ENCODE assay signal across 8 cellular contexts in the genomic region with DNA sequence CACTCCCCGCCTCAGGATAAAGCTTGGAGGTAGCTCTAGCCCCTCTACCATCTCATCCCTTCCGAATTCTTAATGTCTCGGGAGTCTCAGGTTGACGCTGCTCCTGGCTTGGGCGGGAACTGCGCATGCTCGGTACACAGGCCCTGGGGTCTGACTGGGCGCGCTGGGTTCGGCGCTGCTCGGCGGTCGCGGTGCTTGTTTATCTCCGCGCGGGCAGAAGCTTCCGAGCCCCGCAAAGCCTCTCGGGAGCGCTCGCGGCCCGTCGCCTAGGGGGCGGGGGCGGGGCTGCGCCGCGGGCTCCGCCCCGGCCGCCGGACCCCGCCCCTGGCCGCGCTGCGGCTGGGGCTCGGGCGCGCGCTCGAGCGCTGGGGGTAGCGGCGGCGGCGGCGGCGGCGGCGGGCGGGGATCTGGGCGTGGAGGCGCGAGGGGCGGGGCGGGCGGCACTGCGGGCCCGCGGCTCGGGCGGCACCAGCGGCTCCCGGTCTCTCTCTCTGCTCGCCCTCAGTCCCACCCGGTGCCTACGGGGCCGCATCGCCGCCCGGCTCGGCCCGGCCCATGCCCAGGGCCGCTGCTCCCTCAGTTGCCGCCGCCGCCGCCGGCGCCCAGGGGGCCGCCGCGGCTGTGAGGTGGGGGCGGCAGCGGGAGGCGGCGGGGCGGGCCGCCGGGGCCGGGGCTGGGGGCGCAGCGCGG. TPM values are rescaled to one million over a fixed set of nuclear protein-coding genes. Genes with fewer than 3 reads are reported as not detected.
A peak's percentile ranks its signal among the peaks of the same experiment; 100 is the strongest.
DNase-seq lines count a peak whose midpoint lies in the region; ATAC-seq and TF ChIP-seq lines count a peak whose summit lies in the region.

TSS of gene RAP2A (plus strand) at position 443 of the 690 bp plus-strand sequence. CDS start 302 bp downstream, outside the sequence.

- H3K4me1 Mint-ChIP-seq in GM23338 (peaks cover 23% of the 10 kb centered on the region), natural killer cell (peaks cover 36% of the 10 kb centered on the region in 2 donors)
- peaks cover 18% of the 10 kb centered on the region for H3K4me1 Mint-ChIP-seq in activated T-helper 17 cell treated with anti-CD3 and anti-CD28 coated beads, Interleukin-2, amount 50 U/mL, for 72 hours

- ATAC-seq in GM23338, result peak; percentile 73
- ATAC-seq in activated T-helper 17 cell treated with anti-CD3 and anti-CD28 coated beads, Interleukin-2, amount 50 U/mL, for 72 hours (replicated peaks), result peak; percentile 64
- peak; percentile 53 to 76 (median 63) for ATAC-seq in natural killer cell

- POLR2A ChIA-PET in RWPE1 (lab: Yijun Ruan, JAX; ENCODE audit: low non-redundant PET), result interaction anchor here (0.6 to 0.9 kb wide), 4 partner anchors 56 to 212 kb away, joined by 3 to 5 read pairs (median 3); partner anchors contain the start of gene MBNL2

- CTCF ChIA-PET in RWPE1 (lab: Yijun Ruan, JAX), result no interaction called here

- TF ChIP-seq CTCF in GM23338 (conservative IDR thresholded peaks at IDR 0.05; ENCODE audit: low read depth in 2 of 2) (0 out of 4 replicates have a peak, but pooled peaks of 1 of the 2 experiments have one; percentile 4), RWPE1 (conservative IDR thresholded peaks at IDR 0.05; ENCODE audit: low read depth) (no peak), fibroblast of mammary gland (conservative IDR thresholded peaks at IDR 0.05; ENCODE audit: control insufficient read depth, insufficient read depth, low read depth, low read length) (no peak), natural killer cell (IDR thresholded peaks at IDR 0.05) (no peak)

- no peaks in the 10 kb centered on the region for H3K27me3 ChIP-seq in GM23338 (ENCODE audit: insufficient read depth)

- DNase-seq in DMS79 treated with DMSO at 0.1 percent for 48 hours (lab: John Stamatoyannopoulos, UW) (peak; percentile 93), GM23338 (ENCODE audit: low spot score) (peak; percentile 89), LHCN-M2 (ENCODE audit: low read depth) (peak; percentile 86), RWPE1 (ENCODE audit: low spot score) (peak; percentile 78), fibroblast of mammary gland (ENCODE audit: low read depth) (peak; percentile 86), natural killer cell (peak; percentile 84)
- peak; percentile 84 to 96 (median 86) for DNase-seq in stimulated activated naive CD4-positive, alpha-beta T cell (lab: John Stamatoyannopoulos, UW)

- intact Hi-C loops in natural killer cell (cut with micrococcal nuclease), result loop anchor here (1.0 to 5.0 kb wide), 3 partner anchors 67 to 1757 kb away; partner anchors contain the start of gene DNAJC3

- no peaks in the 10 kb centered on the region for H3K9me2 ChIP-seq in GM23338 (ENCODE audit: insufficient read depth)

- H3K27ac Mint-ChIP-seq in GM23338 (peak within 1 kb of the TSS; percentile 99), natural killer cell (peak within 1 kb of the TSS; percentile 91 to 98)
- peak within 1 kb of the TSS; percentile 100 for H3K27ac Mint-ChIP-seq in activated T-helper 17 cell treated with anti-CD3 and anti-CD28 coated beads, Interleukin-2, amount 50 U/mL, for 72 hours

- peaks cover 43% of the 10 kb centered on the region for H3K79me2 ChIP-seq in GM23338 (replicated peaks; ENCODE audit: insufficient read depth)

- H3K4me3 ChIP-seq in GM23338, result peak within 1 kb of the TSS; percentile 90
- H3K4me3 ChIP-seq in fibroblast of mammary gland (ENCODE audit: control insufficient read depth, low read depth, low read length), result peak within 1 kb of the TSS; percentile 89

- H3K4me3 Mint-ChIP-seq in GM23338, result peak within 1 kb of the TSS; percentile 97
- H3K4me3 Mint-ChIP-seq in activated T-helper 17 cell treated with anti-CD3 and anti-CD28 coated beads, Interleukin-2, amount 50 U/mL, for 72 hours, result peak within 1 kb of the TSS; percentile 93
- peak within 1 kb of the TSS; percentile 99 for H3K4me3 Mint-ChIP-seq in natural killer cell

- H2AFZ ChIP-seq in GM23338, result peak within 1 kb of the TSS; percentile 93

- H4K20me1 ChIP-seq in GM23338 (replicated peaks; ENCODE audit: insufficient read depth), result no peaks in the 10 kb centered on the region; the same call in 1 of the 2 replicates

- peak within 1 kb of the TSS; percentile 93 for H3K4me2 ChIP-seq in GM23338

- peaks cover 12% of the 10 kb centered on the region for H3K27me3 Mint-ChIP-seq in GM23338 (ENCODE audit: insufficient read depth, low read depth, poor library complexity)
- H3K27me3 Mint-ChIP-seq in activated T-helper 17 cell treated with anti-CD3 and anti-CD28 coated beads, Interleukin-2, amount 50 U/mL, for 72 hours, result peaks cover 8% of the 10 kb centered on the region
- peaks cover 0 to 8% of the 10 kb centered on the region in 2 donors for H3K27me3 Mint-ChIP-seq in natural killer cell (ENCODE audit: low read depth in 2 of 2)

- peaks cover 3% of the 10 kb centered on the region; the same call in 1 of the 2 replicates for H3K36me3 ChIP-seq in GM23338 (ENCODE audit: insufficient read depth)

- peaks cover 2% of the 10 kb centered on the region; the same call in 1 of the 3 replicates for H3K36me3 Mint-ChIP-seq in GM23338 (ENCODE audit: low read depth)
- H3K36me3 Mint-ChIP-seq in activated T-helper 17 cell treated with anti-CD3 and anti-CD28 coated beads, Interleukin-2, amount 50 U/mL, for 72 hours (ENCODE audit: low read depth), result peaks cover 11% of the 10 kb centered on the region
- no peaks in the 10 kb centered on the region for H3K36me3 Mint-ChIP-seq in natural killer cell

- H3K9me3 Mint-ChIP-seq in GM23338 (0 out of 3 replicates have a peak, but pooled peaks cover 6% of the 10 kb centered on the region), natural killer cell (no peaks in the 10 kb centered on the region)
- no peaks in the 10 kb centered on the region for H3K9me3 Mint-ChIP-seq in activated T-helper 17 cell treated with anti-CD3 and anti-CD28 coated beads, Interleukin-2, amount 50 U/mL, for 72 hours

- H3F3A ChIP-seq in GM23338 (replicated peaks; ENCODE audit: low read depth), result no peaks in the 10 kb centered on the region

- peaks cover 16% of the 10 kb centered on the region for H3K4me1 ChIP-seq in GM23338 (ENCODE audit: insufficient read depth)

- peak within 1 kb of the TSS; percentile 99 for H3K27ac ChIP-seq in GM23338 (ENCODE audit: low read depth)
- H3K27ac ChIP-seq in RWPE1, result peak within 1 kb of the TSS; percentile 99

TF ChIP-seq in GM23338, 12 proteins besides CTCF, POLR2A, EP300 and RAD21:
- peak; percentile 50 for TF ChIP-seq POLR2AphosphoS5 (IDR thresholded peaks at IDR 0.05; ENCODE audit: low read depth)
- no peak for TF ChIP-seq EZH2 (IDR thresholded peaks at IDR 0.05; ENCODE audit: low read depth, unreplicated experiment)

RNA-seq across cellular contexts. Expression of gene RAP2A, which starts in this region (rescaled TPM):
- 35.3 and 36.4 TPM in 2 replicates for total RNA-seq in GM23338 (2014; rRNA removed; shearing (Covaris generic))
- polyA plus RNA-seq in GM23338 (2016; fragmentation: Nextera tagmentation; extraction: Ambion mirVana), result 10.4 and 11.3 TPM in 2 replicates
- total RNA-seq in LHCN-M2 (2014; rRNA removed), result 25.3 and 27.7 TPM in 2 replicates
- 8.9 TPM for polyA plus RNA-seq in LHCN-M2 (2012)
- 10 to 100 TPM; 15.5 to 23.6 TPM for total RNA-seq in activated T-helper 17 cell treated with anti-CD3 and anti-CD28 coated beads, Interleukin-2, amount 50 U/mL, for 72 hours
- 10 to 100 TPM; 25.9 to 48.1 (median 30.9) TPM for total RNA-seq in natural killer cell

Comparison
In these comparisons a context has a peak if more than half of its experiments do, and no peak if none do; other contexts are left out.
1. Peak in every context shown above with its lines: DNase-seq, ATAC-seq, H3K4me3 ChIP-seq and H3K27ac ChIP-seq.